43 cellular contexts compared by ENCODE assay signal in genomic region chr20:33313686-33314314, GRCh38. TPM values are rescaled to one million over a fixed set of nuclear protein-coding genes. Genes with fewer than 3 reads are reported as not detected.
"Had no signal": no experiment of that assay in that cellular context is flagged by ENCODE, and none has a peak within 500 bp of the region (broad histone marks: within the 10 kb centered on the region; RNA-seq: fewer than 3 reads in every experiment).

No MANE protein-coding gene starts in this region.

- H3K27ac Mint-ChIP-seq: activated B cell treated with CpG ODN at 0.5 μM for 24 hours; activated CD4-positive, alpha-beta memory T cell treated with anti-CD3 and anti-CD28 coated beads for 36 hours; activated naive CD4-positive, alpha-beta T cell treated with anti-CD3 and anti-CD28 coated beads, Interleukin-2, amount 10 ng/mL, durations not matched to agents 7 days and 5 days; activated naive CD8-positive, alpha-beta T cell; activated naive CD8-positive, alpha-beta T cell treated with anti-CD3 and anti-CD28 coated beads, Interleukin-2, amount 50 U/mL, for 24 hours had no signal

- H3K27ac ChIP-seq: cardiac muscle cell, Peyer's patch, RWPE1, VCaP had no signal

- H3K4me3 ChIP-seq: cardiac muscle cell, MG63, Peyer's patch had no signal

- H3K36me3 ChIP-seq: cardiac muscle cell, MG63, Peyer's patch had no signal

- H3K27me3 ChIP-seq: cardiac muscle cell, MG63, Peyer's patch had no signal

- ATAC-seq: activated naive CD8-positive, alpha-beta T cell treated with anti-CD3 and anti-CD28 coated beads, Interleukin-2, amount 50 U/mL, for 24 hours; PC-3; Right ventricle myocardium inferior; SK-N-SH treated with all-trans-retinoic acid at 6 μM for 48 hours had no signal

- H3K36me3 Mint-ChIP-seq: activated CD4-positive, alpha-beta memory T cell treated with anti-CD3 and anti-CD28 coated beads for 36 hours; activated naive CD4-positive, alpha-beta T cell treated with anti-CD3 and anti-CD28 coated beads, Interleukin-2, amount 10 ng/mL, durations not matched to agents 7 days and 5 days; activated naive CD8-positive, alpha-beta T cell had no signal

- H3K4me1 Mint-ChIP-seq: activated B cell treated with CpG ODN at 0.5 μM for 24 hours; activated naive CD4-positive, alpha-beta T cell treated with anti-CD3 and anti-CD28 coated beads, Interleukin-2, amount 10 ng/mL, durations not matched to agents 7 days and 5 days; activated naive CD8-positive, alpha-beta T cell treated with anti-CD3 and anti-CD28 coated beads, Interleukin-2, amount 50 U/mL, for 24 hours; central memory CD8-positive, alpha-beta T cell had no signal

- DNase-seq: activated B cell treated with CpG ODN at 0.5 μM for 24 hours; activated CD4-positive, alpha-beta memory T cell treated with anti-CD3 and anti-CD28 coated beads for 36 hours; activated CD4-positive, alpha-beta T cell treated with anti-CD3 and anti-CD28 coated beads for 4 hours; activated CD4-positive, alpha-beta T cell treated with anti-CD3 and anti-CD28 coated beads, Interleukin-2, amount 50 U/mL, for 1 hour; activated CD4-positive, CD25-positive, alpha-beta regulatory T cell treated with anti-CD3 and anti-CD28 coated beads, Interleukin-2, amount 50 U/mL, for 72 hours; activated CD8-positive, alpha-beta memory T cell treated with anti-CD3 and anti-CD28 coated beads, Interleukin-2, amount 50 U/mL, for 4 hours; activated effector memory CD4-positive, alpha-beta T cell treated with Interleukin-2 at 50 U/mL for 16 hours; activated naive CD4-positive, alpha-beta T cell treated with anti-CD3 and anti-CD28 coated beads, Interleukin-2, amount 10 ng/mL, durations not matched to agents 7 days and 5 days; activated naive CD8-positive, alpha-beta T cell treated with anti-CD3 and anti-CD28 coated beads, Interleukin-2, amount 50 U/mL, for 24 hours; activated T-cell treated with anti-CD3 and anti-CD28 coated beads for 4 hours; activated T-cell treated with anti-CD3 and anti-CD28 coated beads, Interleukin-2, amount 50 U/mL, for 48 hours; aorta; Kasumi-1; KG1; MG63; NCI-H1048; NCI-H1105 treated with DMSO at 0.1 percent for 48 hours; NCI-H1436; NCI-H187; NCI-H2029 treated with DMSO at 0.1 percent for 48 hours; NCI-H2107; NCI-H2171 treated with DMSO at 0.1 percent for 48 hours; NCI-H2227 treated with DMSO at 0.1 percent for 48 hours; NCI-H446; NCI-H510A treated with DMSO at 0.1 percent for 48 hours; NCI-H526 treated with DMSO at 0.1 percent for 48 hours; NCI-H82; NK-92 treated with Interleukin-12 subunit alpha and Interleukin-12 subunit beta, amount 100 ng/mL, for 24 hours; PC-3; Peyer's patch; SIG-M5; T-helper 1 cell; T-helper 2 cell; T-helper 9 cell had no signal

- H3K9me3 Mint-ChIP-seq: activated B cell treated with CpG ODN at 0.5 μM for 24 hours; activated CD4-positive, alpha-beta memory T cell treated with anti-CD3 and anti-CD28 coated beads for 36 hours; activated naive CD4-positive, alpha-beta T cell treated with anti-CD3 and anti-CD28 coated beads, Interleukin-2, amount 10 ng/mL, durations not matched to agents 7 days and 5 days; activated naive CD8-positive, alpha-beta T cell treated with anti-CD3 and anti-CD28 coated beads, Interleukin-2, amount 50 U/mL, for 24 hours; central memory CD8-positive, alpha-beta T cell had no signal

- H3K4me3 Mint-ChIP-seq: activated B cell treated with CpG ODN at 0.5 μM for 24 hours; activated CD4-positive, alpha-beta memory T cell treated with anti-CD3 and anti-CD28 coated beads for 36 hours; activated naive CD4-positive, alpha-beta T cell treated with anti-CD3 and anti-CD28 coated beads, Interleukin-2, amount 10 ng/mL, durations not matched to agents 7 days and 5 days; activated naive CD8-positive, alpha-beta T cell; activated naive CD8-positive, alpha-beta T cell treated with anti-CD3 and anti-CD28 coated beads, Interleukin-2, amount 50 U/mL, for 24 hours; central memory CD8-positive, alpha-beta T cell had no signal

- H3K27me3 Mint-ChIP-seq: activated CD4-positive, alpha-beta memory T cell treated with anti-CD3 and anti-CD28 coated beads for 36 hours; activated naive CD8-positive, alpha-beta T cell treated with anti-CD3 and anti-CD28 coated beads, Interleukin-2, amount 50 U/mL, for 24 hours had no signal

- H3K4me1 ChIP-seq: Peyer's patch had no signal

- H3K9me3 ChIP-seq: MG63, Peyer's patch had no signal

RNA-seq across cellular contexts. Expression of gene BPIFB1, which starts 30.8 kb away (rescaled TPM):
- total RNA-seq: activated B cell treated with CpG ODN at 0.5 μM for 24 hours; activated CD4-positive, alpha-beta memory T cell treated with anti-CD3 and anti-CD28 coated beads for 36 hours; aorta; cardiac muscle cell; chondrocyte; PC-3; Peyer's patch; Right ventricle myocardium inferior; SK-MEL-5 had no signal
- polyA plus RNA-seq: cardiac muscle cell had no signal
